21 cellular contexts compared by ENCODE assay signal in genomic region chr18:71327443-71328120, GRCh38.
"Had no signal": no experiment of that assay in that cellular context is flagged by ENCODE, and none has a peak within 500 bp of the region (broad histone marks: within the 10 kb centered on the region; RNA-seq: fewer than 3 reads in every experiment).

No MANE protein-coding gene starts in this region.

- H3K27me3 Mint-ChIP-seq: activated CD4-positive, alpha-beta memory T cell treated with anti-CD3 and anti-CD28 coated beads for 36 hours; activated CD4-positive, alpha-beta T cell treated with anti-CD3 and anti-CD28 coated beads for 36 hours; activated naive CD8-positive, alpha-beta T cell; natural killer cell treated with Interleukin-12 subunit alpha and Interleukin-12 subunit beta and Interleukin-15 and Interleukin-18, amount 100 ng/mL, for 72 hours had no signal

- H3K27ac ChIP-seq: body of pancreas, coronary artery, esophagus squamous epithelium, prostate gland, suprapubic skin had no signal

- H3K27me3 ChIP-seq: body of pancreas, esophagus squamous epithelium, suprapubic skin had no signal

- H3K4me3 ChIP-seq: body of pancreas, coronary artery, esophagus squamous epithelium, prostate gland, suprapubic skin had no signal

- H3K4me3 Mint-ChIP-seq: activated CD4-positive, alpha-beta memory T cell treated with anti-CD3 and anti-CD28 coated beads for 36 hours; activated CD4-positive, alpha-beta T cell treated with anti-CD3 and anti-CD28 coated beads for 36 hours; activated naive CD8-positive, alpha-beta T cell; natural killer cell treated with Interleukin-12 subunit alpha and Interleukin-12 subunit beta and Interleukin-15 and Interleukin-18, amount 100 ng/mL, for 72 hours had no signal

- H3K9me3 ChIP-seq: body of pancreas, esophagus squamous epithelium, prostate gland, suprapubic skin had no signal

- H3K9me3 Mint-ChIP-seq: activated CD4-positive, alpha-beta memory T cell treated with anti-CD3 and anti-CD28 coated beads for 36 hours had no signal

- H3K36me3 ChIP-seq: esophagus squamous epithelium, prostate gland, suprapubic skin had no signal

- H3K36me3 Mint-ChIP-seq: activated CD4-positive, alpha-beta memory T cell treated with anti-CD3 and anti-CD28 coated beads for 36 hours; activated naive CD8-positive, alpha-beta T cell had no signal

- DNase-seq: activated CD4-positive, alpha-beta memory T cell treated with anti-CD3 and anti-CD28 coated beads for 36 hours; activated CD4-positive, alpha-beta T cell treated with anti-CD3 and anti-CD28 coated beads for 36 hours; activated gamma-delta T cell treated with Interleukin-2 at 50 U/mL for 16 hours; activated T-cell treated with anti-CD3 and anti-CD28 coated beads, Interleukin-2, amount 50 U/mL, for 48 hours; amygdala; body of pancreas; central memory CD4-positive, alpha-beta T cell; esophagus squamous epithelium; foreskin fibroblast; hippocampal formation; occipital lobe; right cardiac atrium; small intestine; stimulated activated CD4-positive, alpha-beta T cell treated with anti-CD3 and anti-CD28 coated beads, Interleukin-4, amount 100 ng/mL, for 4 hours; stimulated activated CD8-positive, alpha-beta memory T cell treated with anti-CD3 and anti-CD28 coated beads, Interleukin-4, amount 100 ng/mL, for 48 hours; stimulated activated naive CD8-positive, alpha-beta T cell treated with anti-CD3 and anti-CD28 coated beads, Interleukin-15, Interleukin-2, amounts not matched to agents 100 U/mL and 50 U/mL, for 24 hours had no signal

- H3K27ac Mint-ChIP-seq: activated CD4-positive, alpha-beta memory T cell treated with anti-CD3 and anti-CD28 coated beads for 36 hours; activated CD4-positive, alpha-beta T cell treated with anti-CD3 and anti-CD28 coated beads for 36 hours; activated naive CD8-positive, alpha-beta T cell; natural killer cell treated with Interleukin-12 subunit alpha and Interleukin-12 subunit beta and Interleukin-15 and Interleukin-18, amount 100 ng/mL, for 72 hours had no signal

- H3K4me1 ChIP-seq: body of pancreas, esophagus squamous epithelium, prostate gland, suprapubic skin had no signal

- H3K4me1 Mint-ChIP-seq: activated CD4-positive, alpha-beta T cell treated with anti-CD3 and anti-CD28 coated beads for 36 hours had no signal
